ENCODE assay signal across 15 cellular contexts in the genomic region with DNA sequence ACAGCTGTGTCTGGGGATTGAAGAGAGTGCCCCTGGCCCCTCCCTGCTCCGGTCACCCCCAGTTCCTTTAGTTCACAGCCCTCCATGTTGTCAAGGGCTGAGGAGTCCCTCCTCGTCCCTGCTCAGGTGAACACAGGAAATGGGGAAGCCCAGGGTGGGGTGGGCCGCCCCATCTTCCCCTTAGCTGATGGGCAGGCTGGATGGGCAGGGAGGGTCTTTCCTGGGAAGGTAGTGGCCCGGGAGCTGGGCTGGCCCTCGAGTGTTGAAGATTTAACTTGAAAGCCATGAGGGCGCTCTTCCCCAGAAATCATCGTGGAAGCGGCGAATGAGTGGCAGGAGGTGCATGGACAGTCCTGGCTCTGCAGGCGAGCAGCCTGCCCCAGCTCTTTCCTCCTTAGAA. TPM values are rescaled to one million over a fixed set of nuclear protein-coding genes. Genes with fewer than 3 reads are reported as not detected.
DNase-seq lines count a peak whose midpoint lies in the region; ATAC-seq and TF ChIP-seq lines count a peak whose summit lies in the region.
"Had no signal": no experiment of that assay in that cellular context is flagged by ENCODE, and none has a peak within 500 bp of the region (broad histone marks: within the 10 kb centered on the region; RNA-seq: fewer than 3 reads in every experiment).

No MANE protein-coding gene starts in this region.

- no peaks in the 10 kb centered on the region for H3K9me2 ChIP-seq in GM23338 (ENCODE audit: insufficient read depth)

- no peak overlapping the region for H3K18ac ChIP-seq in mesendoderm (ENCODE audit: low read length)

- DNase-seq in GM23338 (ENCODE audit: low spot score) = peak; percentile 36
- no peak for DNase-seq in T-helper 17 cell
- DNase-seq in lower lobe of right lung = peak; percentile 30
- no peak for DNase-seq in stimulated activated effector memory CD8-positive, alpha-beta T cell treated with anti-CD3 and anti-CD28 coated beads, Interleukin-12 subunit alpha, Interleukin-12 subunit beta, amount 100 ng/mL, for 72 hours (ENCODE audit: low spot score in 2 of 2)
- DNase-seq in stimulated activated naive B cell treated with anti-CD40 and anti-IgM and Interleukin-4, amounts not matched to agents 10 μg/mL and 1 μg/mL and 100 μg/mL, for 72 hours = no peak
- no peak for DNase-seq in mesendoderm
- DNase-seq in NCI-H146 (lab: John Stamatoyannopoulos, UW) = no peak
- DNase-seq: HCEC 1CT, Karpas-422, MM.1S, NCI-H1105 treated with DMSO at 0.1 percent for 48 hours, NCI-H2227 treated with DMSO at 0.1 percent for 48 hours, SHP77 treated with DMSO at 0.1 percent for 48 hours had no signal

- no peaks in the 10 kb centered on the region for H4K20me1 ChIP-seq in GM23338 (replicated peaks; ENCODE audit: insufficient read depth)

- no peak overlapping the region for H3K56ac ChIP-seq in mesendoderm (ENCODE audit: low read length)

- no peaks in the 10 kb centered on the region for H3K36me3 Mint-ChIP-seq in GM23338 (ENCODE audit: low read depth)
- no peaks in the 10 kb centered on the region for H3K36me3 Mint-ChIP-seq in T-helper 17 cell (ENCODE audit: low read depth)
- H3K36me3 Mint-ChIP-seq in stimulated activated effector memory CD8-positive, alpha-beta T cell treated with anti-CD3 and anti-CD28 coated beads, Interleukin-12 subunit alpha, Interleukin-12 subunit beta, amount 100 ng/mL, for 72 hours = peaks cover 19% of the 10 kb centered on the region
- H3K36me3 Mint-ChIP-seq in stimulated activated naive B cell treated with anti-CD40 and anti-IgM and Interleukin-4, amounts not matched to agents 10 μg/mL and 1 μg/mL and 100 μg/mL, for 72 hours = peaks cover 13 to 30% of the 10 kb centered on the region in 2 donors

- no peaks in the 10 kb centered on the region for H3K9me3 ChIP-seq in T-helper 17 cell (ENCODE audit: control insufficient read depth, low read length, poor library complexity, severe bottlenecking)
- no peaks in the 10 kb centered on the region for H3K9me3 ChIP-seq in lower lobe of right lung

- no CpG with 5 or more reads among the region's 10 CpGs for WGBS in mesendoderm (ENCODE audit: extremely low coverage, insufficient coverage, low lambda C conversion rate)

- H3K4me3 Mint-ChIP-seq in GM23338 = no peak overlapping the region
- no peak overlapping the region for H3K4me3 Mint-ChIP-seq in T-helper 17 cell
- no peak overlapping the region for H3K4me3 Mint-ChIP-seq in stimulated activated effector memory CD8-positive, alpha-beta T cell treated with anti-CD3 and anti-CD28 coated beads, Interleukin-12 subunit alpha, Interleukin-12 subunit beta, amount 100 ng/mL, for 72 hours
- no peak overlapping the region for H3K4me3 Mint-ChIP-seq in stimulated activated naive B cell treated with anti-CD40 and anti-IgM and Interleukin-4, amounts not matched to agents 10 μg/mL and 1 μg/mL and 100 μg/mL, for 72 hours

- no peak overlapping the region for H4K5ac ChIP-seq in mesendoderm (ENCODE audit: low read length)

- no peak overlapping the region for H3K9ac ChIP-seq in mesendoderm (ENCODE audit: low read length)

- H3F3A ChIP-seq in GM23338 (replicated peaks; ENCODE audit: low read depth) = no peaks in the 10 kb centered on the region

- H3K36me3 ChIP-seq in GM23338 (ENCODE audit: insufficient read depth) (no peaks in the 10 kb centered on the region), lower lobe of right lung (no peaks in the 10 kb centered on the region), mesendoderm (ENCODE audit: control insufficient read depth, insufficient read depth, low read length) (no peaks in the 10 kb centered on the region)

- no peaks in the 10 kb centered on the region for H3K27me3 ChIP-seq in GM23338 (ENCODE audit: insufficient read depth)
- H3K27me3 ChIP-seq in lower lobe of right lung (ENCODE audit: low read depth) = no peaks in the 10 kb centered on the region
- H3K27me3 ChIP-seq in mesendoderm (ENCODE audit: insufficient read depth, low read length, poor library complexity) = no peaks in the 10 kb centered on the region

- no peak overlapping the region for H3K4ac ChIP-seq in mesendoderm (ENCODE audit: low read depth, low read length)

- H3K27ac Mint-ChIP-seq in GM23338 = no peak overlapping the region
- peak overlapping the region; percentile 19 for H3K27ac Mint-ChIP-seq in T-helper 17 cell
- H3K27ac Mint-ChIP-seq in stimulated activated effector memory CD8-positive, alpha-beta T cell treated with anti-CD3 and anti-CD28 coated beads, Interleukin-12 subunit alpha, Interleukin-12 subunit beta, amount 100 ng/mL, for 72 hours = peak overlapping the region; percentile 88
- H3K27ac Mint-ChIP-seq in stimulated activated naive B cell treated with anti-CD40 and anti-IgM and Interleukin-4, amounts not matched to agents 10 μg/mL and 1 μg/mL and 100 μg/mL, for 72 hours = no peak overlapping the region

- H4K8ac ChIP-seq in mesendoderm (ENCODE audit: low read depth, low read length) = no peak overlapping the region

- no peak overlapping the region for H2BK5ac ChIP-seq in mesendoderm (ENCODE audit: low read length)

- no peak overlapping the region for H2BK120ac ChIP-seq in mesendoderm (ENCODE audit: low read depth, low read length)

- H3K27ac ChIP-seq in GM23338 (ENCODE audit: low read depth) (no peak overlapping the region), lower lobe of right lung (no peak overlapping the region), mesendoderm (ENCODE audit: low read depth, low read length) (no peak overlapping the region)

- H3K79me1 ChIP-seq in mesendoderm (ENCODE audit: low read length) = no peaks in the 10 kb centered on the region

- H3K9me3 Mint-ChIP-seq in GM23338 = peaks cover 3% of the 10 kb centered on the region; the same call in 1 of the 3 replicates
- H3K9me3 Mint-ChIP-seq in stimulated activated effector memory CD8-positive, alpha-beta T cell treated with anti-CD3 and anti-CD28 coated beads, Interleukin-12 subunit alpha, Interleukin-12 subunit beta, amount 100 ng/mL, for 72 hours = no peaks in the 10 kb centered on the region
- H3K9me3 Mint-ChIP-seq in stimulated activated naive B cell treated with anti-CD40 and anti-IgM and Interleukin-4, amounts not matched to agents 10 μg/mL and 1 μg/mL and 100 μg/mL, for 72 hours = no peaks in the 10 kb centered on the region

- no peak overlapping the region for H2BK15ac ChIP-seq in mesendoderm (replicated peaks; ENCODE audit: low read depth)

- intact Hi-C loops in lower lobe of right lung (cut with DNase I) = no loop called here

- no peaks in the 10 kb centered on the region for H3K79me2 ChIP-seq in GM23338 (replicated peaks; ENCODE audit: insufficient read depth)
- no peaks in the 10 kb centered on the region for H3K79me2 ChIP-seq in mesendoderm (ENCODE audit: control insufficient read depth, insufficient read depth, low read length)

- H3K4me1 Mint-ChIP-seq in GM23338 = peaks cover 3% of the 10 kb centered on the region; the same call in 1 of the 3 replicates
- H3K4me1 Mint-ChIP-seq in T-helper 17 cell = peaks cover 18% of the 10 kb centered on the region
- peaks cover 41% of the 10 kb centered on the region for H3K4me1 Mint-ChIP-seq in stimulated activated effector memory CD8-positive, alpha-beta T cell treated with anti-CD3 and anti-CD28 coated beads, Interleukin-12 subunit alpha, Interleukin-12 subunit beta, amount 100 ng/mL, for 72 hours
- H3K4me1 Mint-ChIP-seq in stimulated activated naive B cell treated with anti-CD40 and anti-IgM and Interleukin-4, amounts not matched to agents 10 μg/mL and 1 μg/mL and 100 μg/mL, for 72 hours = peaks cover 14 to 23% of the 10 kb centered on the region in 2 donors

- peaks cover 14% of the 10 kb centered on the region for H3K27me3 Mint-ChIP-seq in GM23338 (ENCODE audit: insufficient read depth, low read depth, poor library complexity)
- no peaks in the 10 kb centered on the region for H3K27me3 Mint-ChIP-seq in T-helper 17 cell
- no peaks in the 10 kb centered on the region for H3K27me3 Mint-ChIP-seq in stimulated activated naive B cell treated with anti-CD40 and anti-IgM and Interleukin-4, amounts not matched to agents 10 μg/mL and 1 μg/mL and 100 μg/mL, for 72 hours

- H3K23ac ChIP-seq in mesendoderm (ENCODE audit: low read length) = no peak overlapping the region

- H3K4me3 ChIP-seq in GM23338 (no peak overlapping the region), lower lobe of right lung (no peak overlapping the region), mesendoderm (ENCODE audit: low read length) (no peak overlapping the region)

- no peak overlapping the region for H3K4me2 ChIP-seq in GM23338
- H3K4me2 ChIP-seq in mesendoderm (ENCODE audit: low read length) = no peak overlapping the region

- no peak overlapping the region for H2AK5ac ChIP-seq in mesendoderm (ENCODE audit: low read length)

- no peak overlapping the region for H2AFZ ChIP-seq in GM23338

- TF ChIP-seq CTCF in GM23338 (conservative IDR thresholded peaks at IDR 0.05; ENCODE audit: low read depth in 2 of 2) = peak; percentile 12 to 35; a peak in 2 of 4 replicates
- no peak for TF ChIP-seq CTCF in lower lobe of right lung (IDR thresholded peaks at IDR 0.05)

- H3K4me1 ChIP-seq in GM23338 (ENCODE audit: insufficient read depth) = no peaks in the 10 kb centered on the region
- H3K4me1 ChIP-seq in lower lobe of right lung = peaks cover 5% of the 10 kb centered on the region
- no peaks in the 10 kb centered on the region for H3K4me1 ChIP-seq in mesendoderm (ENCODE audit: control insufficient read depth, low read depth, low read length)

- ATAC-seq in GM23338 = peak; percentile 24; the same call in 2 of the 3 replicates
- no peak for ATAC-seq in T-helper 17 cell
- ATAC-seq in lower lobe of right lung = no peak
- no peak for ATAC-seq in stimulated activated effector memory CD8-positive, alpha-beta T cell treated with anti-CD3 and anti-CD28 coated beads, Interleukin-12 subunit alpha, Interleukin-12 subunit beta, amount 100 ng/mL, for 72 hours
- no peak for ATAC-seq in stimulated activated naive B cell treated with anti-CD40 and anti-IgM and Interleukin-4, amounts not matched to agents 10 μg/mL and 1 μg/mL and 100 μg/mL, for 72 hours (replicated peaks)
- ATAC-seq: HepG2, Panc1 had no signal

RNA-seq across cellular contexts. Expression of gene NPHP4, which starts 18.3 kb away (rescaled TPM):
- 8.6 and 12.4 TPM in 2 replicates for total RNA-seq in GM23338 (2014; rRNA removed; shearing (Covaris generic))
- 2.4 and 2.5 TPM in 2 replicates for polyA plus RNA-seq in GM23338 (2016; fragmentation: Nextera tagmentation; extraction: Ambion mirVana)
- total RNA-seq in T-helper 17 cell (10 to 100 TPM in 1 of 2 donors, 1 to 10 TPM in 1; 9.9 to 14.1 TPM), lower lobe of right lung (16.1 TPM)
- 3.0 TPM for polyA plus RNA-seq in mesendoderm (2013, experiment 1 of 2)
- polyA plus RNA-seq in mesendoderm (2013, experiment 2 of 2) = 3.0 TPM

RNA-seq across cellular contexts. Expression of gene KCNAB2, which starts 35.1 kb away (rescaled TPM):
- 3.7 and 5.1 TPM in 2 replicates for total RNA-seq in GM23338 (2014; rRNA removed; shearing (Covaris generic))
- 2.1 and 3.0 TPM in 2 replicates for polyA plus RNA-seq in GM23338 (2016; fragmentation: Nextera tagmentation; extraction: Ambion mirVana)
- total RNA-seq in T-helper 17 cell (100 to 1,000 TPM; 203 to 207 TPM), lower lobe of right lung (119 TPM)
- polyA plus RNA-seq in mesendoderm (2013, experiment 1 of 2) = 1.1 TPM
- 1.0 TPM for polyA plus RNA-seq in mesendoderm (2013, experiment 2 of 2)

Comparison
In these comparisons a context has a peak if more than half of its experiments do, and no peak if none do; other contexts are left out.
1. DNase-seq: peak in GM23338 (single experiment) and lower lobe of right lung (single experiment); none in T-helper 17 cell (0 of 3), stimulated activated effector memory CD8-positive, alpha-beta T cell treated with anti-CD3 and anti-CD28 coated beads, Interleukin-12 subunit alpha, Interleukin-12 subunit beta, amount 100 ng/mL, for 72 hours (0 of 2), stimulated activated naive B cell treated with anti-CD40 and anti-IgM and Interleukin-4, amounts not matched to agents 10 μg/mL and 1 μg/mL and 100 μg/mL, for 72 hours (single experiment), mesendoderm (single experiment) and NCI-H146 (single experiment).
2. H3K27ac Mint-ChIP-seq: peak in T-helper 17 cell (single experiment) and stimulated activated effector memory CD8-positive, alpha-beta T cell treated with anti-CD3 and anti-CD28 coated beads, Interleukin-12 subunit alpha, Interleukin-12 subunit beta, amount 100 ng/mL, for 72 hours (single experiment); none in GM23338 (single experiment) and stimulated activated naive B cell treated with anti-CD40 and anti-IgM and Interleukin-4, amounts not matched to agents 10 μg/mL and 1 μg/mL and 100 μg/mL, for 72 hours (single experiment).
3. RNA of gene KCNAB2, which starts 35.1 kb away (total RNA-seq): 203 to 207 TPM in T-helper 17 cell and 119 TPM in lower lobe of right lung (single experiment); 3.7 to 5.1 TPM in GM23338; every median in the first group is over 10 times any median in the second.